ENCODE assay signal across 25 cellular contexts in the genomic region with DNA sequence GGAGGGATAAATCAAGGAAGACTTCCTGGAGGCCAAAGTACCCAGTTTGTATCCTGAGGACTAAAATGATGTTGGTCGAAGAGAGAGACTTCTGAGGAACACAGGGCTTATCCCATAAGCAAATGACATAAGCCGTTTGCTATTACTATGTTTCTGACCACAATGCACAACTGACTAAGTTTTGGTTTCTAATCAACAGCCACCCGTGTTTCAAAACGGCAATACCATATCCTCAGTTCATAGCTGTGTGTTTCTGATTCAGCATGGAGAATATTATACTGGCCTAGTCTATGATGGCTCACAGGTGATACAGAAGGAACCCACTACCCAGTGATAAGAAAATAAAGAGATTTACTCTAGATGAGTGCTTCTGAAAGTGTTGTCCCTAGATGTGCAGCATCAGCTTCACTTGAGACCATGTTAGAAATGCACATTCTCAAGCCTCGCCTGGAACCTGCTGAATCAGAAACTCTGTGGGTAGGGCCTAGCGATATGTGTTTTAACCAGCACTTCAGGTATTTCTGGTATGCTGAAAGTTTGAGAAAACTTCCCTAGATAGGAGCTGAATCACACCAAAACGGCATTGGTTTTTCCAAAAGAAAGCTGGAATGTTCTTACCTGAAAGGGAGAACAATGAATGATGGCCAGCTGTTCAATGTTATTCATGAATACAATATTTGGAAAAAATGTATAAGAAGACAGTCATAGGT.
DNase-seq lines count a peak whose midpoint lies in the region; ATAC-seq, FAIRE-seq and TF ChIP-seq lines count a peak whose summit lies in the region.
"Had no signal": no experiment of that assay in that cellular context is flagged by ENCODE, and none has a peak within 500 bp of the region (broad histone marks: within the 10 kb centered on the region; RNA-seq: fewer than 3 reads in every experiment).

No MANE protein-coding gene starts in this region.

- no peak overlapping the region for H3K4me2 ChIP-seq in K562 (ENCODE audit: insufficient read depth, low read length)
- H3K4me2 ChIP-seq: neural progenitor cell had no signal

- no peak overlapping the region for H3K9ac ChIP-seq in K562 (ENCODE audit: insufficient read depth in 1 of 2, low read depth in 2 of 2, low read length in 2 of 2)
- H3K9ac ChIP-seq: neural progenitor cell had no signal

- H2AFZ ChIP-seq in K562 (ENCODE audit: low read depth, low read length), result no peak overlapping the region
- H2AFZ ChIP-seq: neural progenitor cell had no signal

- BruUV-seq in K562 (replicated peaks; lab: Mats Ljungman, UMichigan), result no TSS peak

- peaks cover 41% of the 10 kb centered on the region for H3K79me2 ChIP-seq in K562 (ENCODE audit: control insufficient read depth, insufficient read depth, low read length)

- TF ChIP-seq EP300 in K562 (IDR thresholded peaks at IDR 0.05; ENCODE audit: low read length), result no peak

- no peak for FAIRE-seq in K562 (lab: Jason Lieb, UNC)
- FAIRE-seq: A204.1 had no signal

- H3K9me3 Mint-ChIP-seq in activated T-cell treated with anti-CD3 and anti-CD28 coated beads, Interleukin-2, amount 50 U/mL, for 72 hours, result peaks cover 7 to 8% of the 10 kb centered on the region in 2 donors
- peaks cover 22% of the 10 kb centered on the region for H3K9me3 Mint-ChIP-seq in activated T-helper 1 cell treated with anti-CD3 and anti-CD28 coated beads, Interleukin-12 subunit alpha, Interleukin-12 subunit beta, Interleukin-2, Interleukin-4 antibody, amounts not matched to agents 30 ng/mL and 10 ng/mL and 1 ng/mL, durations not matched to agents 14 hours and 24 hours and 36 hours
- peaks cover 22% of the 10 kb centered on the region for H3K9me3 Mint-ChIP-seq in activated T-cell treated with anti-CD3 and anti-CD28 coated beads, Interleukin-2, amount 50 U/mL, for 4 hours

- in situ Hi-C loops in K562 (cut with MboI), result no loop called here

- H3K27ac Mint-ChIP-seq in activated T-cell treated with anti-CD3 and anti-CD28 coated beads, Interleukin-2, amount 50 U/mL, for 72 hours, result no peak overlapping the region
- no peak overlapping the region for H3K27ac Mint-ChIP-seq in activated T-helper 1 cell treated with anti-CD3 and anti-CD28 coated beads, Interleukin-12 subunit alpha, Interleukin-12 subunit beta, Interleukin-2, Interleukin-4 antibody, amounts not matched to agents 30 ng/mL and 10 ng/mL and 1 ng/mL, durations not matched to agents 14 hours and 24 hours and 36 hours
- H3K27ac Mint-ChIP-seq: mesothelial cell of epicardium; neural progenitor cell; stimulated activated naive B cell treated with anti-CD40 and anti-IgM and Interleukin-4, amounts not matched to agents 10 μg/mL and 1 μg/mL and 100 μg/mL, for 72 hours; T-helper 17 cell had no signal

- H3K4me1 ChIP-seq in K562 (replicated peaks in 1 of 2; ENCODE audit: control insufficient read depth in 2 of 2, insufficient read depth in 2 of 2, low read length in 2 of 2), result no peaks in the 10 kb centered on the region; a peak in 1 of 5 replicates
- H3K4me1 ChIP-seq: neural progenitor cell, thyroid gland had no signal

- no peak overlapping the region for H3K4me3 Mint-ChIP-seq in activated T-cell treated with anti-CD3 and anti-CD28 coated beads, Interleukin-2, amount 50 U/mL, for 72 hours
- no peak overlapping the region for H3K4me3 Mint-ChIP-seq in activated T-helper 1 cell treated with anti-CD3 and anti-CD28 coated beads, Interleukin-12 subunit alpha, Interleukin-12 subunit beta, Interleukin-2, Interleukin-4 antibody, amounts not matched to agents 30 ng/mL and 10 ng/mL and 1 ng/mL, durations not matched to agents 14 hours and 24 hours and 36 hours
- H3K4me3 Mint-ChIP-seq in activated T-cell treated with anti-CD3 and anti-CD28 coated beads, Interleukin-2, amount 50 U/mL, for 4 hours, result no peak overlapping the region
- H3K4me3 Mint-ChIP-seq: mesothelial cell of epicardium; neural progenitor cell; stimulated activated naive B cell treated with anti-CD40 and anti-IgM and Interleukin-4, amounts not matched to agents 10 μg/mL and 1 μg/mL and 100 μg/mL, for 72 hours; T-helper 17 cell had no signal

- CTCF ChIA-PET in K562 (lab: Yijun Ruan, JAX; ENCODE audit: low intra/inter-chr PET ratio), result no interaction called here

- peaks cover 31% of the 10 kb centered on the region for H3K36me3 ChIP-seq in K562 (ENCODE audit: control insufficient read depth, insufficient read depth, low read length)
- H3K36me3 ChIP-seq: thyroid gland had no signal

- DNase-seq in activated T-cell treated with anti-CD3 and anti-CD28 coated beads, Interleukin-2, amount 50 U/mL, for 72 hours, result no peak
- no peak for DNase-seq in activated T-cell treated with anti-CD3 and anti-CD28 coated beads, Interleukin-2, amount 50 U/mL, for 48 hours
- no peak for DNase-seq in K562 (ENCODE audit: extremely low read depth in 1 of 4, low spot score in 3 of 4)
- no peak for DNase-seq in activated T-helper 1 cell treated with anti-CD3 and anti-CD28 coated beads, Interleukin-12 subunit alpha, Interleukin-12 subunit beta, Interleukin-2, Interleukin-4 antibody, amounts not matched to agents 30 ng/mL and 10 ng/mL and 1 ng/mL, durations not matched to agents 14 hours and 24 hours and 36 hours (ENCODE audit: low spot score)
- DNase-seq in NCI-H2081 (lab: John Stamatoyannopoulos, UW), result no peak
- DNase-seq in hepatic stellate cell (ENCODE audit: low spot score), result no peak
- DNase-seq in activated T-cell treated with anti-CD3 and anti-CD28 coated beads, Interleukin-2, amount 50 U/mL, for 4 hours, result no peak
- DNase-seq: activated naive CD4-positive, alpha-beta T cell; anterior cingulate cortex; C1 segment of cervical spinal cord; cerebellar nuclear complex; DMS 273 treated with DMSO at 0.1 percent for 48 hours; effector CD8-positive, alpha-beta T cell; Kasumi-1; kidney glomerular epithelial cell; NCI-H1436; NCI-H345; SHP77; stimulated activated naive B cell treated with anti-CD40 and anti-IgM and Interleukin-4, amounts not matched to agents 10 μg/mL and 1 μg/mL and 100 μg/mL, for 72 hours; T-helper 17 cell; thyroid gland had no signal

- TF ChIP-seq RAD21 in K562 (CRISPR knock-in tag; conservative IDR thresholded peaks at IDR 0.05 in 1 of 2, IDR thresholded peaks at IDR 0.05 in 1 of 2), result no peak

- no peak for TF ChIP-seq POLR2A in K562 (conservative IDR thresholded peaks at IDR 0.05)

- H3K27me3 ChIP-seq in K562 (ENCODE audit: control insufficient read depth in 2 of 2, insufficient read depth in 2 of 2, low read length in 2 of 2), result no peaks in the 10 kb centered on the region
- H3K27me3 ChIP-seq: neural progenitor cell, thyroid gland had no signal

- H3K27ac ChIP-seq in K562 (ENCODE audit: extremely low read depth, low read depth, low read length), result no peak overlapping the region
- H3K27ac ChIP-seq: neural progenitor cell, thyroid gland had no signal

- H3K27me3 Mint-ChIP-seq in activated T-cell treated with anti-CD3 and anti-CD28 coated beads, Interleukin-2, amount 50 U/mL, for 72 hours (ENCODE audit: low read depth), result peaks cover 5% of the 10 kb centered on the region
- no peaks in the 10 kb centered on the region for H3K27me3 Mint-ChIP-seq in activated T-helper 1 cell treated with anti-CD3 and anti-CD28 coated beads, Interleukin-12 subunit alpha, Interleukin-12 subunit beta, Interleukin-2, Interleukin-4 antibody, amounts not matched to agents 30 ng/mL and 10 ng/mL and 1 ng/mL, durations not matched to agents 14 hours and 24 hours and 36 hours (ENCODE audit: insufficient read depth)
- peaks cover 2% of the 10 kb centered on the region for H3K27me3 Mint-ChIP-seq in activated T-cell treated with anti-CD3 and anti-CD28 coated beads, Interleukin-2, amount 50 U/mL, for 4 hours (ENCODE audit: low read depth)
- H3K27me3 Mint-ChIP-seq: stimulated activated naive B cell treated with anti-CD40 and anti-IgM and Interleukin-4, amounts not matched to agents 10 μg/mL and 1 μg/mL and 100 μg/mL, for 72 hours; T-helper 17 cell had no signal

- intact Hi-C loops in K562 (cut with micrococcal nuclease), result no loop called here
- intact Hi-C loops in activated T-helper 1 cell treated with anti-CD3 and anti-CD28 coated beads, Interleukin-12 subunit alpha, Interleukin-12 subunit beta, Interleukin-2, Interleukin-4 antibody, amounts not matched to agents 30 ng/mL and 10 ng/mL and 1 ng/mL, durations not matched to agents 14 hours and 24 hours and 36 hours (cut with micrococcal nuclease), result no loop called here

- H3K9me1 ChIP-seq in K562 (ENCODE audit: control insufficient read depth, insufficient read depth, low read length), result no peaks in the 10 kb centered on the region

- no peaks in the 10 kb centered on the region for H3K4me1 Mint-ChIP-seq in activated T-cell treated with anti-CD3 and anti-CD28 coated beads, Interleukin-2, amount 50 U/mL, for 72 hours (ENCODE audit: low read depth)
- no peaks in the 10 kb centered on the region for H3K4me1 Mint-ChIP-seq in activated T-helper 1 cell treated with anti-CD3 and anti-CD28 coated beads, Interleukin-12 subunit alpha, Interleukin-12 subunit beta, Interleukin-2, Interleukin-4 antibody, amounts not matched to agents 30 ng/mL and 10 ng/mL and 1 ng/mL, durations not matched to agents 14 hours and 24 hours and 36 hours (ENCODE audit: low read depth)
- no peaks in the 10 kb centered on the region for H3K4me1 Mint-ChIP-seq in activated T-cell treated with anti-CD3 and anti-CD28 coated beads, Interleukin-2, amount 50 U/mL, for 4 hours (ENCODE audit: low read depth)
- H3K4me1 Mint-ChIP-seq: mesothelial cell of epicardium; neural progenitor cell; stimulated activated naive B cell treated with anti-CD40 and anti-IgM and Interleukin-4, amounts not matched to agents 10 μg/mL and 1 μg/mL and 100 μg/mL, for 72 hours; T-helper 17 cell had no signal

- ATAC-seq in activated T-cell treated with anti-CD3 and anti-CD28 coated beads, Interleukin-2, amount 50 U/mL, for 72 hours (replicated peaks in 1 of 2), result peak; percentile 53 to 62
- ATAC-seq in HG03521 (IDR thresholded peaks at IDR 0.05; ENCODE audit: unreplicated experiment) (peak; percentile 61), K562 (no peak)
- ATAC-seq in activated T-cell treated with anti-CD3 and anti-CD28 coated beads, Interleukin-2, amount 50 U/mL, for 4 hours, result no peak
- ATAC-seq: stimulated activated naive B cell treated with anti-CD40 and anti-IgM and Interleukin-4, amounts not matched to agents 10 μg/mL and 1 μg/mL and 100 μg/mL, for 72 hours; T-helper 17 cell had no signal

- H3K9me3 ChIP-seq in K562 (replicated peaks; ENCODE audit: control insufficient read depth, insufficient read depth, low read depth, low read length), result peaks cover 7% of the 10 kb centered on the region; the same call in 1 of the 2 replicates
- H3K9me3 ChIP-seq: thyroid gland had no signal

- H4K20me1 ChIP-seq in K562 (replicated peaks; ENCODE audit: control insufficient read depth, insufficient read depth, low read length), result no peaks in the 10 kb centered on the region

- H3K4me3 ChIP-seq in K562, result no peak overlapping the region
- H3K4me3 ChIP-seq: neural progenitor cell, thyroid gland had no signal

- POLR2A ChIA-PET in K562 (lab: Yijun Ruan, JAX), result no interaction called here

- peaks cover 0 to 7% of the 10 kb centered on the region in 2 donors for H3K36me3 Mint-ChIP-seq in activated T-cell treated with anti-CD3 and anti-CD28 coated beads, Interleukin-2, amount 50 U/mL, for 72 hours (ENCODE audit: insufficient read depth in 2 of 2)
- no peaks in the 10 kb centered on the region for H3K36me3 Mint-ChIP-seq in activated T-helper 1 cell treated with anti-CD3 and anti-CD28 coated beads, Interleukin-12 subunit alpha, Interleukin-12 subunit beta, Interleukin-2, Interleukin-4 antibody, amounts not matched to agents 30 ng/mL and 10 ng/mL and 1 ng/mL, durations not matched to agents 14 hours and 24 hours and 36 hours (ENCODE audit: low read depth)
- no peaks in the 10 kb centered on the region for H3K36me3 Mint-ChIP-seq in activated T-cell treated with anti-CD3 and anti-CD28 coated beads, Interleukin-2, amount 50 U/mL, for 4 hours (ENCODE audit: insufficient read depth)
- H3K36me3 Mint-ChIP-seq: neural progenitor cell; stimulated activated naive B cell treated with anti-CD40 and anti-IgM and Interleukin-4, amounts not matched to agents 10 μg/mL and 1 μg/mL and 100 μg/mL, for 72 hours had no signal

- TF ChIP-seq CTCF in K562 (IDR thresholded peaks at IDR 0.05 in 2 of 3, conservative IDR thresholded peaks at IDR 0.05 in 1 of 3; ENCODE audit: insufficient read depth in 2 of 3, low read depth in 1 of 3, low read length in 3 of 3), result no peak

- WGBS in K562 (ENCODE audit: insufficient coverage, low coverage, missing lambda C conversion rate), result 86% methylated on average over 7 of the region's 7 CpGs

Comparison
In these comparisons a context has a peak if more than half of its experiments do, and no peak if none do; other contexts are left out.
1. ATAC-seq: peak in activated T-cell treated with anti-CD3 and anti-CD28 coated beads, Interleukin-2, amount 50 U/mL, for 72 hours (2 of 2) and HG03521 (single experiment); none in K562 (single experiment) and activated T-cell treated with anti-CD3 and anti-CD28 coated beads, Interleukin-2, amount 50 U/mL, for 4 hours (0 of 2).